ENCODE assay signal across 9 cellular contexts in genomic region chr1:117051224-117052064, GRCh38. TPM values are rescaled to one million over a fixed set of nuclear protein-coding genes. Genes with fewer than 3 reads are reported as not detected.
DNase-seq lines count a peak whose midpoint lies in the region; ATAC-seq and TF ChIP-seq lines count a peak whose summit lies in the region.
"Had no signal": no experiment of that assay in that cellular context is flagged by ENCODE, and none has a peak within 500 bp of the region (broad histone marks: within the 10 kb centered on the region; RNA-seq: fewer than 3 reads in every experiment).

No MANE protein-coding gene starts in this region.

- H3K27me3 ChIP-seq in PC-9 (ENCODE audit: insufficient read depth, low read depth) = no peaks in the 10 kb centered on the region
- H3K27me3 ChIP-seq in SK-N-SH (ENCODE audit: insufficient read depth) = no peaks in the 10 kb centered on the region

- POLR2A ChIA-PET in PC-9 (lab: Charles Lee; ENCODE audit: unreplicated experiment) (no interaction called here), SK-N-SH (lab: Yijun Ruan, JAX) (no interaction called here)

- peak overlapping the region; percentile 13; the same call in 1 of the 2 replicates for H3K27ac ChIP-seq in PC-9
- H3K27ac ChIP-seq in SK-N-SH (ENCODE audit: low read depth in 2 of 2, low read length in 1 of 2) = no peak overlapping the region
- H3K27ac ChIP-seq: KMS-11 had no signal

- ATAC-seq in GM18520 (IDR thresholded peaks at IDR 0.05; ENCODE audit: unreplicated experiment) = peak; percentile 59
- ATAC-seq in HG02798 (IDR thresholded peaks at IDR 0.05; ENCODE audit: poor library complexity, unreplicated experiment) = peak; percentile 89

- intact Hi-C loops in PC-9 (cut with micrococcal nuclease; ENCODE audit: unreplicated experiment) = loop anchor here (1.0 kb wide), 1 partner anchor 142 kb away; the partner anchor contains the start of gene PTGFRN

- CTCF ChIA-PET in PC-9 (lab: Charles Lee) (interaction anchor here (0.6 to 0.7 kb wide), 2 partner anchors 602 to 912 kb away, joined by 4 to 8 read pairs; no protein-coding TSS in a partner anchor), SK-N-SH (lab: Yijun Ruan, JAX) (interaction anchor here (1.7 to 3.5 kb wide), 2 partner anchors 314 to 477 kb away, joined by 9 to 10 read pairs; no protein-coding TSS in a partner anchor)

- no peak for TF ChIP-seq CTCF in PC-9 (conservative IDR thresholded peaks at IDR 0.05)
- TF ChIP-seq CTCF in cardiac fibroblast (IDR thresholded peaks at IDR 0.05; ENCODE audit: low read depth, low read length) = no peak
- no peak for TF ChIP-seq CTCF in SK-N-SH (IDR thresholded peaks at IDR 0.05)

- TF ChIP-seq EP300 in SK-N-SH (IDR thresholded peaks at IDR 0.05; ENCODE audit: borderline replicate concordance in 1 of 2, low read depth in 1 of 2, low read length in 1 of 2) = no peak

- no peaks in the 10 kb centered on the region for H3F3A ChIP-seq in PC-9 (ENCODE audit: insufficient read depth, low read depth)
- H3F3A ChIP-seq in SK-N-SH (replicated peaks; ENCODE audit: insufficient read depth) = no peaks in the 10 kb centered on the region

- peak in 1 of 2 experiments; percentile 27 for DNase-seq in PC-9
- DNase-seq in cardiac fibroblast (ENCODE audit: low read depth in 2 of 2) = peak; percentile 20 to 52
- peak; percentile 21 for DNase-seq in renal cortical epithelial cell (ENCODE audit: low read depth)
- no peak for DNase-seq in DMS 273 treated with DMSO at 0.1 percent for 48 hours (lab: John Stamatoyannopoulos, UW)
- no peak for DNase-seq in SK-N-SH
- DNase-seq in activated CD4-positive, CD25-positive, alpha-beta regulatory T cell (lab: John Stamatoyannopoulos, UW) = no peak

- no TSS peak for BruUV-seq in PC-9 (replicated peaks; lab: Mats Ljungman, UMichigan)

- H3K4me1 ChIP-seq in PC-9 (replicated peaks; ENCODE audit: insufficient read depth) (no peaks in the 10 kb centered on the region), SK-N-SH (ENCODE audit: control insufficient read depth in 1 of 2, insufficient read depth in 2 of 2, low read depth in 1 of 2, low read length in 1 of 2) (no peaks in the 10 kb centered on the region)

- H2AFZ ChIP-seq in PC-9 = no peak overlapping the region; the same call in 1 of the 2 replicates
- no peak overlapping the region for H2AFZ ChIP-seq in SK-N-SH (ENCODE audit: low read depth)

- 0 out of 2 replicates have a peak, but pooled peaks cover 4% of the 10 kb centered on the region for H3K79me2 ChIP-seq in PC-9 (ENCODE audit: low read depth)
- H3K79me2 ChIP-seq in SK-N-SH (ENCODE audit: insufficient read depth) = no peaks in the 10 kb centered on the region

- H4K20me1 ChIP-seq in PC-9 (ENCODE audit: insufficient read depth) = no peaks in the 10 kb centered on the region
- H4K20me1 ChIP-seq in SK-N-SH (ENCODE audit: insufficient read depth) = no peaks in the 10 kb centered on the region

- H3K9me2 ChIP-seq in PC-9 (ENCODE audit: insufficient read depth) (no peaks in the 10 kb centered on the region), SK-N-SH (no peaks in the 10 kb centered on the region)

- no peak overlapping the region for H3K9ac ChIP-seq in SK-N-SH
- H3K9ac ChIP-seq: KMS-11 had no signal

- WGBS in SK-N-SH (ENCODE audit: low lambda C conversion rate) = 91% methylated on average over 8 of the region's 8 CpGs

- TF ChIP-seq RAD21 in SK-N-SH (IDR thresholded peaks at IDR 0.05; ENCODE audit: low read length) = no peak

- 0 out of 2 replicates have a peak, but pooled peaks cover 9% of the 10 kb centered on the region for H3K36me3 ChIP-seq in PC-9 (ENCODE audit: low read depth)
- no peaks in the 10 kb centered on the region for H3K36me3 ChIP-seq in SK-N-SH (replicated peaks in 1 of 2; ENCODE audit: control insufficient read depth in 1 of 2, insufficient read depth in 2 of 2, low read length in 1 of 2)

- no peak overlapping the region for H3K4me3 ChIP-seq in PC-9
- H3K4me3 ChIP-seq in cardiac fibroblast (replicated peaks in 1 of 2; ENCODE audit: low read depth in 2 of 2, low read length in 2 of 2) = peak overlapping the region in 1 of 2 donors; percentile 7
- H3K4me3 ChIP-seq in SK-N-SH (ENCODE audit: low read depth in 2 of 2, low read length in 1 of 2) = no peak overlapping the region

- H3K4me2 ChIP-seq in PC-9 = 0 out of 2 replicates have a peak overlapping the region, but pooled peaks have one; percentile 7
- no peak overlapping the region for H3K4me2 ChIP-seq in SK-N-SH
- H3K4me2 ChIP-seq: KMS-11 had no signal

- no peaks in the 10 kb centered on the region for H3K9me3 ChIP-seq in PC-9 (ENCODE audit: insufficient read depth, low read depth)
- no peaks in the 10 kb centered on the region for H3K9me3 ChIP-seq in SK-N-SH

TF ChIP-seq in SK-N-SH, 30 proteins besides CTCF, POLR2A, EP300 and RAD21:
- TF ChIP-seq GATA2 (CRISPR knock-in tag; IDR thresholded peaks at IDR 0.05) (no peak), GABPA (IDR thresholded peaks at IDR 0.05; ENCODE audit: low read depth) (no peak), FOXJ3 (CRISPR knock-in tag; IDR thresholded peaks at IDR 0.05) (no peak), CHD2 (IDR thresholded peaks at IDR 0.05; ENCODE audit: low read length, partially characterized antibody) (no peak), JUND (IDR thresholded peaks at IDR 0.05) (no peak), PBX3 (IDR thresholded peaks at IDR 0.05) (no peak), MAX (IDR thresholded peaks at IDR 0.05; ENCODE audit: low read depth) (no peak), ELF1 (IDR thresholded peaks at IDR 0.05) (no peak), SMC3 (IDR thresholded peaks at IDR 0.05; ENCODE audit: low read depth, low read length) (no peak)
TF ChIP-seq in SK-N-SH: peak in this region for 0.

RNA-seq across cellular contexts. Expression of gene TTF2, which starts 8.7 kb away (rescaled TPM):
- total RNA-seq in PC-9 (2021) (62.2 and 63.4 TPM in 2 replicates), renal cortical epithelial cell (17.9 and 30.7 TPM in 2 replicates)
- 10.8 and 12.2 TPM in 2 replicates for polyA plus RNA-seq in SK-N-SH (2012; rRNA removed)
- polyA plus RNA-seq in SK-N-SH (2012; cell fraction: cytosol; rRNA removed) = 8.0 and 10.5 TPM in 2 replicates
- 27.1 and 37.0 TPM in 2 replicates for polyA plus RNA-seq in SK-N-SH (2012; cell fraction: nucleus; rRNA removed)

RNA-seq across cellular contexts. Expression of gene CD101, which starts 49.9 kb away (rescaled TPM):
- total RNA-seq in PC-9 (2021) (0.76 and 1.8 TPM in 2 replicates), renal cortical epithelial cell (0.35 and 0.45 TPM in 2 replicates)
- polyA plus RNA-seq in SK-N-SH (2012; rRNA removed) = 0.08 and 0.16 TPM in 2 replicates
- polyA plus RNA-seq in SK-N-SH (2012; cell fraction: cytosol; rRNA removed) = 0.06 and 0.09 TPM in 2 replicates
- polyA plus RNA-seq in SK-N-SH (2012; cell fraction: nucleus; rRNA removed) = 0.15 and 0.57 TPM in 2 replicates

Comparison
In these comparisons a context has a peak if more than half of its experiments do, and no peak if none do; other contexts are left out.
1. DNase-seq: peak in cardiac fibroblast (2 of 2) and renal cortical epithelial cell (single experiment); none in DMS 273 treated with DMSO at 0.1 percent for 48 hours (single experiment), SK-N-SH (single experiment) and activated CD4-positive, CD25-positive, alpha-beta regulatory T cell (0 of 4).